ENCODE assay signal across 8 cellular contexts in genomic region chr3:82741346-82741745, GRCh38.
"Had no signal": no experiment of that assay in that cellular context is flagged by ENCODE, and none has a peak within 500 bp of the region (broad histone marks: within the 10 kb centered on the region; RNA-seq: fewer than 3 reads in every experiment).

No MANE protein-coding gene starts in this region.

- H3K9me3 Mint-ChIP-seq: GM23338, H9 had no signal

- H3K4me3 ChIP-seq: GM23338 had no signal

- H3K4me3 Mint-ChIP-seq: GM23338, H9, IgD-negative memory B cell had no signal

- H3K27ac Mint-ChIP-seq: GM23338, IgD-negative memory B cell had no signal

- H3K4me2 ChIP-seq: GM23338 had no signal

- FAIRE-seq: H1, H54, HTR-8/SVneo had no signal

- H3K4me1 Mint-ChIP-seq: IgD-negative memory B cell had no signal

- H3K36me3 Mint-ChIP-seq: IgD-negative memory B cell had no signal

- H3K27me3 Mint-ChIP-seq: IgD-negative memory B cell had no signal

- DNase-seq: H9, HCEC 1CT, KG1 had no signal
